ENCODE assay signal across 8 cellular contexts in the genomic region with DNA sequence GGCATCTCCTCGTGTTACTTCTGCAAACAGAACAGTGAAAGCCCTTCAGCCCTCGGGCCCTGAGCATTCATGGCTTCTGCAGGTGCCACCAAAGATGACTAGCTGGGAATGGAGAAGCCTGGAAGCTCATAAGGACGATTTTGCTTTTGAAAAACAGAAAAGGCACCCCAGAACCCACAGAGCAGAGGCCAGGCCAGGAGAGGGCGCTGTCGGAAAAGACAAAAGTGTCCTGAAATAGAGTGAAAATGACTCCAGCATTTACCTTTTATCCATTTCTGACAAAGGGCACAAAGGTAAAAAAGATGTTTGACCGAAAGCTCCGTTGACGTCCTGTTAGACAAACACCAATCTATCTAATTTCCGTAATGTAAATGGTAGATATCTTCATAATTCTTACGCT. TPM values are rescaled to one million over a fixed set of nuclear protein-coding genes. Genes with fewer than 3 reads are reported as not detected.
DNase-seq lines count a peak whose midpoint lies in the region; ATAC-seq and TF ChIP-seq lines count a peak whose summit lies in the region.

No MANE protein-coding gene starts in this region.

- H3K9ac ChIP-seq in GM23248: no peak overlapping the region
- H3K9ac ChIP-seq in SK-N-SH: no peak overlapping the region

- no peaks in the 10 kb centered on the region for H3K9me3 ChIP-seq in GM23248 (ENCODE audit: low read depth)
- H3K9me3 ChIP-seq in SK-N-SH: no peaks in the 10 kb centered on the region

- H3F3A ChIP-seq in GM23248 (ENCODE audit: insufficient read depth) (no peaks in the 10 kb centered on the region), SK-N-SH (replicated peaks; ENCODE audit: insufficient read depth) (no peaks in the 10 kb centered on the region)

- POLR2A ChIA-PET in SK-N-SH (lab: Yijun Ruan, JAX): interaction anchor here (1.4 to 1.5 kb wide), 2 partner anchors 38 to 67 kb away, joined by 4 to 6 read pairs; a partner anchor contains a TSS

- H3K4me3 ChIP-seq in AG09309 (ENCODE audit: control insufficient read depth, low read depth, low read length) (no peak overlapping the region), GM23248 (no peak overlapping the region), SK-N-SH (ENCODE audit: low read depth in 2 of 2, low read length in 1 of 2) (peak overlapping the region in 1 of 2 experiments; percentile 36; a peak in 1 of 4 replicates)

- no peak for TF ChIP-seq EP300 in SK-N-SH (IDR thresholded peaks at IDR 0.05; ENCODE audit: borderline replicate concordance in 1 of 2, low read depth in 1 of 2, low read length in 1 of 2)

- in situ Hi-C loops in GM23248 (cut with MboI): no loop called here

- H3K4me1 ChIP-seq in GM23248 (ENCODE audit: insufficient read depth) (peaks cover 9% of the 10 kb centered on the region), SK-N-SH (ENCODE audit: control insufficient read depth in 1 of 2, insufficient read depth in 2 of 2, low read depth in 1 of 2, low read length in 1 of 2) (no peaks in the 10 kb centered on the region)

- peak; percentile 67 for TF ChIP-seq CTCF in AG09309 (IDR thresholded peaks at IDR 0.05; ENCODE audit: control insufficient read depth, insufficient read depth, low read depth, low read length, missing control alignments)
- TF ChIP-seq CTCF in SK-N-SH (IDR thresholded peaks at IDR 0.05): peak; percentile 72

- ATAC-seq in HG03521 (IDR thresholded peaks at IDR 0.05; ENCODE audit: unreplicated experiment): no peak

- peaks cover 47% of the 10 kb centered on the region for H3K27me3 Mint-ChIP-seq in activated naive CD8-positive, alpha-beta T cell treated with anti-CD3 and anti-CD28 coated beads for 36 hours
- H3K27me3 Mint-ChIP-seq in immature natural killer cell (ENCODE audit: low read depth in 3 of 3): peaks cover 10 to 16% (median 15%) of the 10 kb centered on the region in 3 donors

- no peak overlapping the region for H3K27ac ChIP-seq in GM23248
- H3K27ac ChIP-seq in SK-N-SH (ENCODE audit: low read depth in 2 of 2, low read length in 1 of 2): no peak overlapping the region

- peaks cover 5% of the 10 kb centered on the region for H3K36me3 Mint-ChIP-seq in activated naive CD8-positive, alpha-beta T cell treated with anti-CD3 and anti-CD28 coated beads for 36 hours
- H3K36me3 Mint-ChIP-seq in immature natural killer cell: peaks cover 0 to 4% (median 0%) of the 10 kb centered on the region in 3 donors

- TF ChIP-seq RAD21 in SK-N-SH (IDR thresholded peaks at IDR 0.05; ENCODE audit: low read length): peak; percentile 90

- CTCF ChIA-PET in SK-N-SH (lab: Yijun Ruan, JAX): interaction anchor here (0.6 to 4.3 kb wide), 41 partner anchors 12 to 454 kb away, joined by 3 to 156 read pairs (median 4); a partner anchor contains a TSS

- DNase-seq in AG09309 (ENCODE audit: low read depth) (peak; percentile 1), GM23248 (peak; percentile 64), SK-N-SH (peak; percentile 65), immature natural killer cell (peak; percentile 29 to 42 (median 40)), ureter (ENCODE audit: low spot score) (no peak)
- DNase-seq in activated naive CD8-positive, alpha-beta T cell treated with anti-CD3 and anti-CD28 coated beads for 36 hours: peak; percentile 56
- DNase-seq in stimulated activated CD4-positive, alpha-beta T cell treated with anti-CD3 and anti-CD28 coated beads, Interleukin-1b, Interleukin-23, amount 100 ng/mL, for 4 hours (ENCODE audit: low read depth in 2 of 2): peak; percentile 51 to 64

- no peak overlapping the region for H3K4me2 ChIP-seq in GM23248 (ENCODE audit: unreplicated experiment)
- no peak overlapping the region for H3K4me2 ChIP-seq in SK-N-SH

- WGBS in GM23248 (ENCODE audit: low coverage in 1 of 2, low lambda C conversion rate in 2 of 2, missing lambda C conversion rate in 2 of 2), 2 experiments: 20 to 23% methylated on average over 10 of the region's 10 CpGs
- WGBS in SK-N-SH (ENCODE audit: low lambda C conversion rate): 19% methylated on average over 10 of the region's 10 CpGs

- peaks cover 4% of the 10 kb centered on the region for H3K4me1 Mint-ChIP-seq in activated naive CD8-positive, alpha-beta T cell treated with anti-CD3 and anti-CD28 coated beads for 36 hours
- H3K4me1 Mint-ChIP-seq in immature natural killer cell: no peaks in the 10 kb centered on the region

- no peak overlapping the region for H3K27ac Mint-ChIP-seq in activated naive CD8-positive, alpha-beta T cell treated with anti-CD3 and anti-CD28 coated beads for 36 hours
- H3K27ac Mint-ChIP-seq in immature natural killer cell: no peak overlapping the region

- H3K79me2 ChIP-seq in GM23248 (ENCODE audit: insufficient read depth) (no peaks in the 10 kb centered on the region), SK-N-SH (ENCODE audit: insufficient read depth) (no peaks in the 10 kb centered on the region)

- H3K4me3 Mint-ChIP-seq in activated naive CD8-positive, alpha-beta T cell treated with anti-CD3 and anti-CD28 coated beads for 36 hours: no peak overlapping the region
- H3K4me3 Mint-ChIP-seq in immature natural killer cell: no peak overlapping the region

- no peak overlapping the region for H2AFZ ChIP-seq in GM23248
- H2AFZ ChIP-seq in SK-N-SH (ENCODE audit: low read depth): no peak overlapping the region

- H3K9me3 Mint-ChIP-seq in activated naive CD8-positive, alpha-beta T cell treated with anti-CD3 and anti-CD28 coated beads for 36 hours: no peaks in the 10 kb centered on the region
- H3K9me3 Mint-ChIP-seq in immature natural killer cell: no peaks in the 10 kb centered on the region

- H3K27me3 ChIP-seq in GM23248 (replicated peaks; ENCODE audit: insufficient read depth) (peaks cover 7% of the 10 kb centered on the region; the same call in 1 of the 2 replicates), SK-N-SH (ENCODE audit: insufficient read depth) (no peaks in the 10 kb centered on the region)

- no peaks in the 10 kb centered on the region for H3K9me2 ChIP-seq in GM23248 (ENCODE audit: insufficient read depth)
- H3K9me2 ChIP-seq in SK-N-SH: no peaks in the 10 kb centered on the region

- H4K20me1 ChIP-seq in GM23248 (ENCODE audit: insufficient read depth): no peaks in the 10 kb centered on the region
- no peaks in the 10 kb centered on the region for H4K20me1 ChIP-seq in SK-N-SH (ENCODE audit: insufficient read depth)

- no peaks in the 10 kb centered on the region for H3K36me3 ChIP-seq in GM23248 (ENCODE audit: low read depth)
- H3K36me3 ChIP-seq in SK-N-SH (replicated peaks in 1 of 2; ENCODE audit: control insufficient read depth in 1 of 2, insufficient read depth in 2 of 2, low read length in 1 of 2): no peaks in the 10 kb centered on the region

TF ChIP-seq in SK-N-SH, 30 proteins besides CTCF, POLR2A, EP300 and RAD21:
- no peak for TF ChIP-seq MEF2A (IDR thresholded peaks at IDR 0.05; ENCODE audit: borderline replicate concordance, low read depth)
- peak; percentile 92 for TF ChIP-seq SMC3 (IDR thresholded peaks at IDR 0.05; ENCODE audit: low read depth, low read length)
TF ChIP-seq in SK-N-SH: peak in this region for 1.

RNA-seq across cellular contexts. Expression of a gene that starts 37.6 kb away (rescaled TPM):
- total RNA-seq in GM23248 (2014; rRNA removed; shearing (Covaris generic)): 20.4 and 24.2 TPM in 2 replicates
- 11.2 and 11.6 TPM in 2 replicates for polyA plus RNA-seq in GM23248 (2016; fragmentation: Nextera tagmentation; extraction: Ambion mirVana)
- 13.2 and 21.7 TPM in 2 replicates for polyA plus RNA-seq in SK-N-SH (2012; rRNA removed)
- 16.3 and 16.4 TPM in 2 replicates for polyA plus RNA-seq in SK-N-SH (2012; cell fraction: cytosol; rRNA removed)
- polyA plus RNA-seq in SK-N-SH (2012; cell fraction: nucleus; rRNA removed): 36.3 and 50.2 TPM in 2 replicates
- total RNA-seq in activated naive CD8-positive, alpha-beta T cell treated with anti-CD3 and anti-CD28 coated beads for 36 hours: 10 to 100 TPM; 47.9 TPM
- 10 to 100 TPM; 18.2 to 27.0 (median 19.5) TPM for polyA plus RNA-seq in immature natural killer cell
- 51.4 TPM for total RNA-seq in ureter
